In genomic region chr4:32042486-32042885, GRCh38 we compare ENCODE assay signal across 13 cellular contexts.
"Had no signal": no experiment of that assay in that cellular context is flagged by ENCODE, and none has a peak within 500 bp of the region (broad histone marks: within the 10 kb centered on the region; RNA-seq: fewer than 3 reads in every experiment).

No MANE protein-coding gene starts in this region.

- DNase-seq: activated CD4-positive, CD25-positive, alpha-beta regulatory T cell treated with anti-CD3 and anti-CD28 coated beads, Interleukin-2, amount 50 U/mL, for 72 hours; activated naive CD4-positive, alpha-beta T cell treated with anti-CD3 and anti-CD28 coated beads for 36 hours; central memory CD4-positive, alpha-beta T cell; effector memory CD4-positive, alpha-beta T cell; erythroblast; islet precursor cell; left ventricle myocardium inferior; naive B cell; pancreas; T-helper 1 cell; T1000 had no signal

- H3K4me3 Mint-ChIP-seq: activated naive CD4-positive, alpha-beta T cell treated with anti-CD3 and anti-CD28 coated beads for 36 hours; activated T-helper 17 cell treated with anti-CD3 and anti-CD28 coated beads, Interleukin-2, amount 50 U/mL, for 72 hours; naive B cell; stimulated activated effector memory CD8-positive, alpha-beta T cell treated with anti-CD3 and anti-CD28 coated beads, Interleukin-12 subunit alpha, Interleukin-12 subunit beta, amount 100 ng/mL, for 72 hours had no signal

- H3K4me1 ChIP-seq: left ventricle myocardium inferior, pancreas had no signal

- H3K27ac ChIP-seq: left ventricle myocardium inferior, pancreas had no signal

- H3K9me3 ChIP-seq: pancreas had no signal

- H3K36me3 Mint-ChIP-seq: naive B cell; stimulated activated effector memory CD8-positive, alpha-beta T cell treated with anti-CD3 and anti-CD28 coated beads, Interleukin-12 subunit alpha, Interleukin-12 subunit beta, amount 100 ng/mL, for 72 hours had no signal

- H3K27me3 Mint-ChIP-seq: activated T-helper 17 cell treated with anti-CD3 and anti-CD28 coated beads, Interleukin-2, amount 50 U/mL, for 72 hours; naive B cell had no signal

- ATAC-seq: activated T-helper 17 cell treated with anti-CD3 and anti-CD28 coated beads, Interleukin-2, amount 50 U/mL, for 72 hours; pancreas; stimulated activated effector memory CD8-positive, alpha-beta T cell treated with anti-CD3 and anti-CD28 coated beads, Interleukin-12 subunit alpha, Interleukin-12 subunit beta, amount 100 ng/mL, for 72 hours had no signal

- H3K27me3 ChIP-seq: pancreas had no signal

- H3K4me3 ChIP-seq: left ventricle myocardium inferior, pancreas had no signal

- H3K36me3 ChIP-seq: left ventricle myocardium inferior, pancreas had no signal

- H3K4me1 Mint-ChIP-seq: activated T-helper 17 cell treated with anti-CD3 and anti-CD28 coated beads, Interleukin-2, amount 50 U/mL, for 72 hours; naive B cell; stimulated activated effector memory CD8-positive, alpha-beta T cell treated with anti-CD3 and anti-CD28 coated beads, Interleukin-12 subunit alpha, Interleukin-12 subunit beta, amount 100 ng/mL, for 72 hours had no signal

- H3K27ac Mint-ChIP-seq: activated naive CD4-positive, alpha-beta T cell treated with anti-CD3 and anti-CD28 coated beads for 36 hours; activated T-helper 17 cell treated with anti-CD3 and anti-CD28 coated beads, Interleukin-2, amount 50 U/mL, for 72 hours; naive B cell; stimulated activated effector memory CD8-positive, alpha-beta T cell treated with anti-CD3 and anti-CD28 coated beads, Interleukin-12 subunit alpha, Interleukin-12 subunit beta, amount 100 ng/mL, for 72 hours had no signal
